ENCODE assay signal across 8 cellular contexts in the genomic region with DNA sequence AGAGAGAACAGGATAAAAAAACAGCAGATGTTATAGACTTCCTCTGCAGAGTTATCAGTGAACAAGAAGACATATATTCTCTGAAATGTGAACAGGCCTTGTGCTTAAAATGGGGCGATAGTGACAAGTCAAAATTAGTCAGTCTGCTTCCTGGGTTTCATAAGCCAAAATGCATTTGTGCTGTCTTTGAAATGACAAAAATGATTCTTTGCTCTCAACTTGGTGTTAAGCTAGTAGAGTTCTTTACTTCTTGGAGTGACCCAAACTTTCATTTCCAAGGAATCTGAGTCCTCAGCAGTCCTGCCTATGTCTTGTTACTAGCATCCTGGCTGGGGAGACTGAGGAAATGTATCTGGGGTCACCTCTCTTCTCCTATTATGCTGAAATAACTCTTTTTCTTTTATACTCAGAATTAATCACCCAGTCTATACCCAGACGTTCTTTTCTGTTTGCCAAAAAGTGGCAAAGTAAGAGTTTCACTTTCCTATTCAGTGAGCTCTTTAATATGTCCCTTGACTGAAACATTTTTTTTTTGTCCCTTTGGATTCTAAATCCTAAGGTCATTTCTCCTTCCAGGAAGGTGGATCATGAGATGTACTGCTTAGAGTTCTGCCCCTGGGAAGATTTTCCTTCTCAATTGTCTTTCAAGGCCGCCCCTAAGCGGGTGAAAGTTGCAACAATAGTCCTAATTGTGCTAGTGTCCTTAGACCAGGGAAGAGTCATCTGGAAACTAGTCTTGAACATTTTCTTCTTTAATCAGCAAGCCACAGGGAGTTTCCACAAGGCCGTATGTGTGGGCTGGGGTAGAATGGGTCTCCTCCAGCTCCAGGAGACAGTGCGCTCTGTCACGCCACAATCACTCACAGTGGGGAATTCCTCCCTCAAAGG. TPM values are rescaled to one million over a fixed set of nuclear protein-coding genes. Genes with fewer than 3 reads are reported as not detected.
DNase-seq lines count a peak whose midpoint lies in the region; ATAC-seq lines count a peak whose summit lies in the region.

No MANE protein-coding gene starts in this region.

- DNase-seq in activated effector memory CD4-positive, alpha-beta T cell treated with anti-CD3 and anti-CD28 coated beads, Interleukin-2, amount 50 U/mL, for 16 hours, result peak; percentile 88
- DNase-seq in activated effector memory CD4-positive, alpha-beta T cell treated with Interleukin-2 at 50 U/mL for 16 hours, result no peak
- DNase-seq in activated CD8-positive, alpha-beta memory T cell treated with anti-CD3 and anti-CD28 coated beads for 48 hours (ENCODE audit: low read depth in 2 of 3, low spot score in 2 of 3), result peak in 2 of 3 experiments; percentile 44 to 57
- no peak for DNase-seq in sciatic nerve (ENCODE audit: low spot score)
- DNase-seq in NCI-H2081 treated with DMSO at 0.1 percent for 48 hours (lab: John Stamatoyannopoulos, UW), result no peak
- no peak for DNase-seq in DMS53 (lab: John Stamatoyannopoulos, UW)
- no peak for DNase-seq in NCI-H1417 (lab: John Stamatoyannopoulos, UW)

- intact Hi-C loops in sciatic nerve (cut with DNase I), result no loop called here

- peak; percentile 73 for ATAC-seq in HG03097 (IDR thresholded peaks at IDR 0.05; ENCODE audit: low FRiP score, unreplicated experiment)
- ATAC-seq in sciatic nerve, result peak; percentile 67

RNA-seq across cellular contexts. Expression of a gene that starts 52.9 kb away (rescaled TPM):
- 195 TPM for total RNA-seq in sciatic nerve

Comparison
In these comparisons a context has a peak if more than half of its experiments do, and no peak if none do; other contexts are left out.
1. DNase-seq: peak in activated effector memory CD4-positive, alpha-beta T cell treated with anti-CD3 and anti-CD28 coated beads, Interleukin-2, amount 50 U/mL, for 16 hours (single experiment) and activated CD8-positive, alpha-beta memory T cell treated with anti-CD3 and anti-CD28 coated beads for 48 hours (2 of 3); none in activated effector memory CD4-positive, alpha-beta T cell treated with Interleukin-2 at 50 U/mL for 16 hours (single experiment), sciatic nerve (single experiment), NCI-H2081 treated with DMSO at 0.1 percent for 48 hours (single experiment), DMS53 (single experiment) and NCI-H1417 (0 of 3).